12 cellular contexts compared by ENCODE assay signal in genomic region chr5:96743065-96743768, GRCh38.
DNase-seq lines count a peak whose midpoint lies in the region; ATAC-seq and TF ChIP-seq lines count a peak whose summit lies in the region.
"Had no signal": no experiment of that assay in that cellular context is flagged by ENCODE, and none has a peak within 500 bp of the region (broad histone marks: within the 10 kb centered on the region; RNA-seq: fewer than 3 reads in every experiment).

No MANE protein-coding gene starts in this region.

- TF ChIP-seq CTCF in epithelial cell of esophagus (IDR thresholded peaks at IDR 0.05; ENCODE audit: insufficient read depth, low read depth, low read length, missing control alignments) = no peak

- no peaks in the 10 kb centered on the region for H3K9me3 Mint-ChIP-seq in CD4-positive, CD25-positive, alpha-beta regulatory T cell
- no peaks in the 10 kb centered on the region for H3K9me3 Mint-ChIP-seq in naive thymus-derived CD8-positive, alpha-beta T cell

- no peak for ATAC-seq in CD4-positive, CD25-positive, alpha-beta regulatory T cell (ENCODE audit: low read depth in 2 of 2)
- no peak for ATAC-seq in naive thymus-derived CD8-positive, alpha-beta T cell
- ATAC-seq in GM19452 (IDR thresholded peaks at IDR 0.05; ENCODE audit: unreplicated experiment) = no peak
- no peak for ATAC-seq in GM21367 (IDR thresholded peaks at IDR 0.05; ENCODE audit: unreplicated experiment)

- no peaks in the 10 kb centered on the region for H3K27me3 ChIP-seq in CD4-positive, CD25-positive, alpha-beta regulatory T cell (ENCODE audit: control insufficient read depth, insufficient read depth, low read length)
- H3K27me3 ChIP-seq: dorsolateral prefrontal cortex had no signal

- DNase-seq in CD4-positive, CD25-positive, alpha-beta regulatory T cell = no peak
- peak; percentile 69 for DNase-seq in M059J (ENCODE audit: low read depth)
- DNase-seq in epithelial cell of esophagus (ENCODE audit: low read depth) = peak; percentile 62
- DNase-seq in naive thymus-derived CD8-positive, alpha-beta T cell = no peak
- DNase-seq in NCI-H1694 treated with DMSO at 0.1 percent for 48 hours (lab: John Stamatoyannopoulos, UW) = no peak
- no peak for DNase-seq in NCI-H2196 treated with DMSO at 0.1 percent for 48 hours (lab: John Stamatoyannopoulos, UW; ENCODE audit: unreplicated experiment)
- DNase-seq: activated CD4-positive, alpha-beta T cell treated with anti-CD3 and anti-CD28 coated beads for 1 hour; dorsolateral prefrontal cortex; GOT3; NCI-H187 treated with DMSO at 0.1 percent for 48 hours had no signal

- no peaks in the 10 kb centered on the region for H3K9me3 ChIP-seq in CD4-positive, CD25-positive, alpha-beta regulatory T cell (ENCODE audit: control insufficient read depth in 2 of 2, low read length in 2 of 2)

- peak overlapping the region; percentile 16 to 53 (median 27) for H3K27ac Mint-ChIP-seq in CD4-positive, CD25-positive, alpha-beta regulatory T cell
- peak overlapping the region in 6 of 10 donors; percentile 1 to 60 (median 38) for H3K27ac Mint-ChIP-seq in naive thymus-derived CD8-positive, alpha-beta T cell

- POLR2A ChIA-PET in naive thymus-derived CD8-positive, alpha-beta T cell (lab: Charles Lee) = no interaction called here

- no peak overlapping the region for H3K4me3 ChIP-seq in CD4-positive, CD25-positive, alpha-beta regulatory T cell (ENCODE audit: low read depth, low read length)
- no peak overlapping the region for H3K4me3 ChIP-seq in epithelial cell of esophagus (ENCODE audit: low read length)
- H3K4me3 ChIP-seq: dorsolateral prefrontal cortex had no signal

- H3K27me3 Mint-ChIP-seq in CD4-positive, CD25-positive, alpha-beta regulatory T cell = no peaks in the 10 kb centered on the region
- no peaks in the 10 kb centered on the region for H3K27me3 Mint-ChIP-seq in naive thymus-derived CD8-positive, alpha-beta T cell

- H3K36me3 Mint-ChIP-seq in CD4-positive, CD25-positive, alpha-beta regulatory T cell = peaks cover 53% of the 10 kb centered on the region
- H3K36me3 Mint-ChIP-seq in naive thymus-derived CD8-positive, alpha-beta T cell = peaks cover 0 to 91% (median 22%) of the 10 kb centered on the region in 3 donors

- H3K27ac ChIP-seq in CD4-positive, CD25-positive, alpha-beta regulatory T cell (ENCODE audit: insufficient read depth, low read length, poor library complexity, severe bottlenecking) = no peak overlapping the region

- H3K4me1 ChIP-seq in CD4-positive, CD25-positive, alpha-beta regulatory T cell (ENCODE audit: control insufficient read depth, insufficient read depth, low read length, poor library complexity, severe bottlenecking) = no peaks in the 10 kb centered on the region

- peaks cover 0 to 10% (median 6%) of the 10 kb centered on the region in 4 donors for H3K4me1 Mint-ChIP-seq in CD4-positive, CD25-positive, alpha-beta regulatory T cell
- peaks cover 0 to 8% (median 0%) of the 10 kb centered on the region in 4 donors for H3K4me1 Mint-ChIP-seq in naive thymus-derived CD8-positive, alpha-beta T cell

- H3K4me3 Mint-ChIP-seq in CD4-positive, CD25-positive, alpha-beta regulatory T cell = no peak overlapping the region
- no peak overlapping the region for H3K4me3 Mint-ChIP-seq in naive thymus-derived CD8-positive, alpha-beta T cell

- peaks cover 97% of the 10 kb centered on the region for H3K36me3 ChIP-seq in CD4-positive, CD25-positive, alpha-beta regulatory T cell (ENCODE audit: control insufficient read depth, insufficient read depth, low read length)

Comparison
In these comparisons a context has a peak if more than half of its experiments do, and no peak if none do; other contexts are left out.
1. DNase-seq: peak in M059J (single experiment) and epithelial cell of esophagus (single experiment); none in CD4-positive, CD25-positive, alpha-beta regulatory T cell (0 of 3), naive thymus-derived CD8-positive, alpha-beta T cell (0 of 10), NCI-H1694 treated with DMSO at 0.1 percent for 48 hours (single experiment) and NCI-H2196 treated with DMSO at 0.1 percent for 48 hours (single experiment).